29 cellular contexts compared by ENCODE assay signal in the genomic region with DNA sequence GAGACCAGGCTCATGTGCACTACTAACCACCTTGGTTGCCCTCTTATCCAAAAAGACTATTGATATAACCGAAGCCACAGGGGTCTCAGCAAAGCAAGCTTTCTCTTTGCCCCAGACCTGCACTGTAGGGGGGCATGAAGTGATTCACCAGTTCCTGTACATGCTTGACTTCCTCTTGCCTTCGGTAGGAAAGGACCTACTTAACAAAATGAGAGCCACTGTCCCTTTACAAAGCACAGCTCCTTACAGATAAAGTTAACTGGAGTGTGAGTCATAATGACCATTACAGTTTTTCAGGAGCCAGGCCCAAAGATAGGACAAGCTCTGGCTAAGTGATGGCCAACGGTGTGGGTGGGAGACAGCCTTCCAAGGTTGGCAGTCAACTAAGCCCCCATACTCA.
"Had no signal": no experiment of that assay in that cellular context is flagged by ENCODE, and none has a peak within 500 bp of the region (broad histone marks: within the 10 kb centered on the region; RNA-seq: fewer than 3 reads in every experiment).

No MANE protein-coding gene starts in this region.

- H3K36me3 ChIP-seq: ascending aorta, cardiac muscle cell had no signal

- ATAC-seq: activated CD8-positive, alpha-beta memory T cell treated with anti-CD3 and anti-CD28 coated beads, Interleukin-2, amount 10 ng/mL, durations not matched to agents 7 days and 5 days; activated CD8-positive, alpha-beta T cell treated with anti-CD3 and anti-CD28 coated beads, Interleukin-2, amount 10 ng/mL, durations not matched to agents 7 days and 5 days; activated naive CD8-positive, alpha-beta T cell treated with anti-CD3 and anti-CD28 coated beads, Interleukin-2, amount 50 U/mL, for 24 hours had no signal

- H3K4me3 ChIP-seq: ascending aorta, cardiac muscle cell had no signal

- H3K27me3 ChIP-seq: ascending aorta, cardiac muscle cell had no signal

- H3K9me3 ChIP-seq: ascending aorta had no signal

- H3K27ac ChIP-seq: ascending aorta, cardiac muscle cell, VCaP had no signal

- DNase-seq: activated B cell treated with CpG ODN at 0.5 μM for 24 hours; activated CD4-positive, alpha-beta memory T cell treated with anti-CD3 and anti-CD28 coated beads for 36 hours; activated CD4-positive, alpha-beta T cell treated with anti-CD3 and anti-CD28 coated beads for 4 hours; activated CD4-positive, alpha-beta T cell treated with anti-CD3 and anti-CD28 coated beads, Interleukin-2, amount 10 ng/mL, durations not matched to agents 24 days and 14 days; activated CD4-positive, alpha-beta T cell treated with anti-CD3 and anti-CD28 coated beads, Interleukin-2, amount 50 U/mL, for 1 hour; activated CD4-positive, alpha-beta T cell treated with anti-CD3 and anti-CD28 coated beads, Interleukin-2, amount 50 U/mL, for 4 hours; activated CD4-positive, CD25-positive, alpha-beta regulatory T cell treated with anti-CD3 and anti-CD28 coated beads, Interleukin-2, amount 50 U/mL, for 72 hours; activated CD8-positive, alpha-beta memory T cell treated with anti-CD3 and anti-CD28 coated beads for 24 hours; activated CD8-positive, alpha-beta memory T cell treated with anti-CD3 and anti-CD28 coated beads, Interleukin-2, amount 10 ng/mL, durations not matched to agents 7 days and 5 days; activated CD8-positive, alpha-beta memory T cell treated with anti-CD3 and anti-CD28 coated beads, Interleukin-2, amount 50 U/mL, for 48 hours; activated CD8-positive, alpha-beta T cell treated with anti-CD3 and anti-CD28 coated beads, Interleukin-2, amount 10 ng/mL, durations not matched to agents 7 days and 5 days; activated effector memory CD4-positive, alpha-beta T cell treated with Interleukin-2 at 50 U/mL for 16 hours; activated gamma-delta T cell; activated naive CD4-positive, alpha-beta T cell treated with anti-CD3 and anti-CD28 coated beads, Interleukin-2, amount 10 ng/mL, durations not matched to agents 7 days and 5 days; activated naive CD4-positive, alpha-beta T cell treated with Interleukin-2 at 50 U/mL for 16 hours; activated naive CD8-positive, alpha-beta T cell treated with anti-CD3 and anti-CD28 coated beads, Interleukin-2, amount 10 ng/mL, durations not matched to agents 7 days and 5 days; activated naive CD8-positive, alpha-beta T cell treated with anti-CD3 and anti-CD28 coated beads, Interleukin-2, amount 50 U/mL, for 24 hours; activated T-cell treated with anti-CD3 and anti-CD28 coated beads, Interleukin-2, amount 50 U/mL, for 24 hours; activated T-cell treated with anti-CD3 and anti-CD28 coated beads, Interleukin-2, amount 50 U/mL, for 48 hours; amygdala; anterior cingulate cortex; caudate nucleus; cerebellar nuclear complex; T-helper 1 cell; T-helper 2 cell; T-helper 9 cell had no signal

- H3K4me1 ChIP-seq: ascending aorta had no signal
